22 cellular contexts compared by ENCODE assay signal in genomic region chr10:58280485-58280884, GRCh38. TPM values are rescaled to one million over a fixed set of nuclear protein-coding genes. Genes with fewer than 3 reads are reported as not detected.
DNase-seq lines count a peak whose midpoint lies in the region; ATAC-seq and TF ChIP-seq lines count a peak whose summit lies in the region.
"Had no signal": no experiment of that assay in that cellular context is flagged by ENCODE, and none has a peak within 500 bp of the region (broad histone marks: within the 10 kb centered on the region; RNA-seq: fewer than 3 reads in every experiment).

No MANE protein-coding gene starts in this region.

- no peak overlapping the region for H3K27ac ChIP-seq in brain microvascular endothelial cell
- H3K27ac ChIP-seq: C4-2B, gastroesophageal sphincter, upper lobe of left lung had no signal

- H3K4me1 Mint-ChIP-seq in stimulated activated naive CD8-positive, alpha-beta T cell treated with anti-CD3 and anti-CD28 coated beads, Interleukin-15, Interleukin-2, amounts not matched to agents 100 ng/mL and 50 ng/mL, for 24 hours (ENCODE audit: low read depth), result peaks cover 42% of the 10 kb centered on the region

- no peak overlapping the region for H3K4me3 ChIP-seq in brain microvascular endothelial cell (ENCODE audit: low read depth, low read length)
- H3K4me3 ChIP-seq: gastroesophageal sphincter, HAP-1, upper lobe of left lung had no signal

- H3K27ac Mint-ChIP-seq in stimulated activated naive CD8-positive, alpha-beta T cell treated with anti-CD3 and anti-CD28 coated beads, Interleukin-15, Interleukin-2, amounts not matched to agents 100 ng/mL and 50 ng/mL, for 24 hours, result peak overlapping the region; percentile 66
- H3K27ac Mint-ChIP-seq: memory B cell had no signal

- no peak for TF ChIP-seq CTCF in brain microvascular endothelial cell (IDR thresholded peaks at IDR 0.05; ENCODE audit: low read depth, low read length, missing control alignments)

- no peak for ATAC-seq in stimulated activated naive CD8-positive, alpha-beta T cell treated with anti-CD3 and anti-CD28 coated beads, Interleukin-15, Interleukin-2, amounts not matched to agents 100 U/mL and 50 U/mL, for 24 hours
- ATAC-seq in left cardiac atrium (no peak), HG02798 (IDR thresholded peaks at IDR 0.05; ENCODE audit: poor library complexity, unreplicated experiment) (no peak)
- ATAC-seq: esophagus mucosa, gastroesophageal sphincter, Right ventricle myocardium inferior had no signal

- in situ Hi-C loops in brain microvascular endothelial cell (cut with HindIII; ENCODE audit: low pct_ligation_motif_present, low sequenced_read_pairs), result no loop called here

- peaks cover 54% of the 10 kb centered on the region for H3K36me3 Mint-ChIP-seq in stimulated activated naive CD8-positive, alpha-beta T cell treated with anti-CD3 and anti-CD28 coated beads, Interleukin-15, Interleukin-2, amounts not matched to agents 100 ng/mL and 50 ng/mL, for 24 hours (ENCODE audit: low read depth)

- H3K9me3 Mint-ChIP-seq in stimulated activated naive CD8-positive, alpha-beta T cell treated with anti-CD3 and anti-CD28 coated beads, Interleukin-15, Interleukin-2, amounts not matched to agents 100 ng/mL and 50 ng/mL, for 24 hours, result no peaks in the 10 kb centered on the region
- H3K9me3 Mint-ChIP-seq: memory B cell had no signal

- intact Hi-C loops in left cardiac atrium (cut with DNase I), result no loop called here

- H3K36me3 ChIP-seq in brain microvascular endothelial cell (replicated peaks), result no peaks in the 10 kb centered on the region
- H3K36me3 ChIP-seq: neutrophil had no signal

- H3K4me3 Mint-ChIP-seq in stimulated activated naive CD8-positive, alpha-beta T cell treated with anti-CD3 and anti-CD28 coated beads, Interleukin-15, Interleukin-2, amounts not matched to agents 100 ng/mL and 50 ng/mL, for 24 hours, result no peak overlapping the region
- H3K4me3 Mint-ChIP-seq: memory B cell had no signal

- no peak for DNase-seq in stimulated activated naive CD8-positive, alpha-beta T cell treated with anti-CD3 and anti-CD28 coated beads, Interleukin-15, Interleukin-2, amounts not matched to agents 100 U/mL and 50 U/mL, for 24 hours
- DNase-seq in RPMI7951 (ENCODE audit: low read depth) (peak; percentile 73), brain microvascular endothelial cell (peak; percentile 41), left cardiac atrium (no peak), kidney tubule cell (ENCODE audit: low spot score) (no peak), superior temporal gyrus (ENCODE audit: extremely low spot score) (no peak)
- DNase-seq: ACHN; activated CD4-positive, alpha-beta T cell treated with anti-CD3 and anti-CD28 coated beads for 1 hour; effector memory CD4-positive, alpha-beta T cell; NCI-H146; NCI-H526; stimulated activated CD4-positive, alpha-beta T cell treated with anti-CD3 and anti-CD28 coated beads, Interleukin-4, amount 100 ng/mL, for 24 hours; upper lobe of left lung had no signal

- no peaks in the 10 kb centered on the region for H3K27me3 ChIP-seq in brain microvascular endothelial cell (replicated peaks)
- H3K27me3 ChIP-seq: gastroesophageal sphincter, neutrophil, upper lobe of left lung had no signal

- H3K27me3 Mint-ChIP-seq in stimulated activated naive CD8-positive, alpha-beta T cell treated with anti-CD3 and anti-CD28 coated beads, Interleukin-15, Interleukin-2, amounts not matched to agents 100 ng/mL and 50 ng/mL, for 24 hours, result no peaks in the 10 kb centered on the region
- H3K27me3 Mint-ChIP-seq: memory B cell had no signal

RNA-seq across cellular contexts. Expression of gene CISD1, which starts 11.5 kb away (rescaled TPM):
- total RNA-seq in RPMI7951 (2014; rRNA removed; shearing (Covaris generic)), result 52.0 and 54.5 TPM in 2 replicates
- total RNA-seq in left cardiac atrium, result 100 to 1,000 TPM; 133 to 135 TPM

RNA-seq across cellular contexts. Expression of gene IPMK, which starts 12.8 kb away (rescaled TPM):
- 10.7 and 12.9 TPM in 2 replicates for total RNA-seq in RPMI7951 (2014; rRNA removed; shearing (Covaris generic))
- 1 to 10 TPM; 2.7 to 3.1 TPM for total RNA-seq in left cardiac atrium

RNA-seq across cellular contexts. Expression of gene UBE2D1, which starts 54.3 kb away (rescaled TPM):
- 18.2 and 21.5 TPM in 2 replicates for total RNA-seq in RPMI7951 (2014; rRNA removed; shearing (Covaris generic))
- total RNA-seq in left cardiac atrium, result 10 to 100 TPM; 27.8 to 31.3 TPM

Comparison
In these comparisons a context has a peak if more than half of its experiments do, and no peak if none do; other contexts are left out.
1. DNase-seq: peak in RPMI7951 (single experiment) and brain microvascular endothelial cell (single experiment); none in stimulated activated naive CD8-positive, alpha-beta T cell treated with anti-CD3 and anti-CD28 coated beads, Interleukin-15, Interleukin-2, amounts not matched to agents 100 U/mL and 50 U/mL, for 24 hours (single experiment), left cardiac atrium (single experiment), kidney tubule cell (single experiment) and superior temporal gyrus (single experiment).